ENCODE assay signal across 20 cellular contexts in genomic region chr14:45492876-45493275, GRCh38.
"Had no signal": no experiment of that assay in that cellular context is flagged by ENCODE, and none has a peak within 500 bp of the region (broad histone marks: within the 10 kb centered on the region; RNA-seq: fewer than 3 reads in every experiment).

No MANE protein-coding gene starts in this region.

- DNase-seq: cerebellar nuclear complex; effector memory CD8-positive, alpha-beta T cell; erythroblast; head of caudate nucleus; hypothalamus; islet precursor cell; naive thymus-derived CD4-positive, alpha-beta T cell; nephron progenitor cell; sigmoid colon; stimulated activated CD4-positive, alpha-beta T cell treated with anti-CD3 and anti-CD28 coated beads, Interleukin-2, amount 100 ng/mL, for 24 hours; stimulated activated CD4-positive, alpha-beta T cell treated with anti-CD3 and anti-CD28 coated beads, Interleukin-4, amount 100 ng/mL, for 4 hours; stimulated activated naive B cell treated with anti-CD40 and anti-IgM and Interleukin-4, amounts not matched to agents 10 μg/mL and 1 μg/mL and 100 μg/mL, for 72 hours; stimulated activated naive CD8-positive, alpha-beta T cell treated with anti-CD3 and anti-CD28 coated beads, Interleukin-15, amount 100 ng/mL, for 72 hours; testis; transverse colon had no signal

- H3K27ac ChIP-seq: foreskin keratinocyte, parathyroid adenoma, prostate gland, sigmoid colon, skin epidermis, testis, transverse colon had no signal

- H3K36me3 ChIP-seq: prostate gland, sigmoid colon, transverse colon had no signal

- H3K79me2 ChIP-seq: parathyroid adenoma had no signal

- H3K9me3 ChIP-seq: prostate gland, sigmoid colon, testis, transverse colon had no signal

- H3K27me3 ChIP-seq: foreskin keratinocyte, sigmoid colon, testis, transverse colon had no signal

- H3K4me3 ChIP-seq: prostate gland, sigmoid colon, skin epidermis, testis, transverse colon had no signal

- FAIRE-seq: colon had no signal

- H3K4me1 ChIP-seq: foreskin keratinocyte, parathyroid adenoma, prostate gland, sigmoid colon, testis, transverse colon had no signal

- H3K9ac ChIP-seq: parathyroid adenoma had no signal

- ATAC-seq: effector memory CD8-positive, alpha-beta T cell; foreskin keratinocyte; naive thymus-derived CD4-positive, alpha-beta T cell; stimulated activated naive B cell treated with anti-CD40 and anti-IgM and Interleukin-4, amounts not matched to agents 10 μg/mL and 1 μg/mL and 100 μg/mL, for 72 hours; stimulated activated naive CD8-positive, alpha-beta T cell treated with anti-CD3 and anti-CD28 coated beads, Interleukin-15, amount 100 ng/mL, for 72 hours had no signal
